In genomic region chr10:102231357-102232318, GRCh38 we compare ENCODE assay signal across 8 cellular contexts. TPM values are rescaled to one million over a fixed set of nuclear protein-coding genes. Genes with fewer than 3 reads are reported as not detected.
DNase-seq lines count a peak whose midpoint lies in the region; ATAC-seq and TF ChIP-seq lines count a peak whose summit lies in the region.

No MANE protein-coding gene starts in this region.

- H3K4me1 ChIP-seq in upper lobe of left lung: peaks cover 24 to 33% (median 32%) of the 10 kb centered on the region in 4 donors

- DNase-seq in NCI-H2171 treated with DMSO at 0.1 percent for 48 hours (lab: John Stamatoyannopoulos, UW) (peak; percentile 34), epithelial cell of esophagus (ENCODE audit: low read depth) (peak; percentile 57), nephron progenitor cell (peak; percentile 60), upper lobe of left lung (peak; percentile 69 to 89)
- DNase-seq in activated CD8-positive, alpha-beta memory T cell treated with anti-CD3 and anti-CD28 coated beads for 48 hours (ENCODE audit: low read depth in 2 of 3, low spot score in 2 of 3): peak; percentile 48 to 78 (median 72)

- H3K36me3 Mint-ChIP-seq in nephron progenitor cell (ENCODE audit: low read depth): no peaks in the 10 kb centered on the region

- H3K4me3 ChIP-seq in epithelial cell of esophagus (ENCODE audit: low read length) (peak overlapping the region; percentile 38), upper lobe of left lung (peak overlapping the region in 3 of 4 donors; percentile 45 to 59 (median 49))

- peak overlapping the region; percentile 68 for H3K4me3 Mint-ChIP-seq in nephron progenitor cell

- TF ChIP-seq CTCF in GM12873 (IDR thresholded peaks at IDR 0.05; ENCODE audit: insufficient read depth, low read depth, low read length, missing control alignments) (peak; percentile 91), epithelial cell of esophagus (IDR thresholded peaks at IDR 0.05; ENCODE audit: insufficient read depth, low read depth, low read length, missing control alignments) (peak; percentile 89), nephron progenitor cell (IDR thresholded peaks at IDR 0.05) (peak; percentile 72), upper lobe of left lung (IDR thresholded peaks at IDR 0.05) (peak; percentile 54 to 90 (median 84))

- peaks cover 30% of the 10 kb centered on the region for H3K4me1 Mint-ChIP-seq in nephron progenitor cell

- no peak overlapping the region for H3K27ac ChIP-seq in upper lobe of left lung

- 16 to 34% methylated on average over 23 to 62 of the region's 76 CpGs for WGBS in upper lobe of left lung, 2 donors

- TF ChIP-seq POLR2A in upper lobe of left lung (IDR thresholded peaks at IDR 0.05): no peak

- H3K27me3 Mint-ChIP-seq in nephron progenitor cell (ENCODE audit: low read depth, poor library complexity): peaks cover 97% of the 10 kb centered on the region

- H3K36me3 ChIP-seq in upper lobe of left lung: no peaks in the 10 kb centered on the region

- no peak overlapping the region for H3K27ac Mint-ChIP-seq in nephron progenitor cell

- no peaks in the 10 kb centered on the region for H3K9me3 ChIP-seq in upper lobe of left lung

- TF ChIP-seq EP300 in upper lobe of left lung (IDR thresholded peaks at IDR 0.05): no peak

- H3K9me3 Mint-ChIP-seq in nephron progenitor cell: no peaks in the 10 kb centered on the region

- peak; percentile 58 to 60 for ATAC-seq in upper lobe of left lung (ENCODE audit: low FRiP score in 2 of 2)
- ATAC-seq in HG03196 (IDR thresholded peaks at IDR 0.05; ENCODE audit: unreplicated experiment): no peak
- no peak for ATAC-seq in GM19035 (IDR thresholded peaks at IDR 0.05; ENCODE audit: unreplicated experiment)

- peaks cover 0 to 26% (median 15%) of the 10 kb centered on the region in 4 donors for H3K27me3 ChIP-seq in upper lobe of left lung

RNA-seq across cellular contexts. Expression of gene ELOVL3, which starts 5.5 kb away (rescaled TPM):
- 1 to 10 TPM in 2 of 6 donors, under 1 TPM in 1, not detected in 3; 0.46 to 2.7 (median 1.1) TPM for total RNA-seq in upper lobe of left lung

RNA-seq across cellular contexts. Expression of gene PITX3, which starts 9.7 kb away (rescaled TPM):
- under 1 TPM in 1 of 6 donors, not detected in 5; 0.61 TPM for total RNA-seq in upper lobe of left lung

RNA-seq across cellular contexts. Expression of gene GBF1, which starts 13.7 kb away (rescaled TPM):
- total RNA-seq in upper lobe of left lung: 10 to 100 TPM; 36.7 to 59.7 (median 44.4) TPM

Comparison
In these comparisons a context has a peak if more than half of its experiments do, and no peak if none do; other contexts are left out.
1. ATAC-seq: peak in upper lobe of left lung (2 of 2); none in HG03196 (single experiment) and GM19035 (single experiment).
2. Peak in every context shown above with its lines, with median percentiles within 50 percentile points of each other: CTCF ChIP-seq and DNase-seq.